11 cellular contexts compared by ENCODE assay signal in genomic region chr4:185773419-185773818, GRCh38. TPM values are rescaled to one million over a fixed set of nuclear protein-coding genes. Genes with fewer than 3 reads are reported as not detected.
DNase-seq lines count a peak whose midpoint lies in the region; ATAC-seq and TF ChIP-seq lines count a peak whose summit lies in the region.
"Had no signal": no experiment of that assay in that cellular context is flagged by ENCODE, and none has a peak within 500 bp of the region (broad histone marks: within the 10 kb centered on the region; RNA-seq: fewer than 3 reads in every experiment).

No MANE protein-coding gene starts in this region.

- H3K4me3 ChIP-seq in astrocyte of the cerebellum (ENCODE audit: low read depth, low read length), result peak overlapping the region; percentile 7
- H3K4me3 ChIP-seq in right atrium auricular region, result peak overlapping the region in 1 of 2 donors; percentile 40
- peak overlapping the region; percentile 69 for H3K4me3 ChIP-seq in osteoblast (ENCODE audit: insufficient read depth, low read length)
- no peak overlapping the region for H3K4me3 ChIP-seq in uterus
- H3K4me3 ChIP-seq in testis, result no peak overlapping the region

- H3K4me1 ChIP-seq in right atrium auricular region (peaks cover 0 to 24% of the 10 kb centered on the region in 2 donors), osteoblast (ENCODE audit: insufficient read depth, low read length) (peaks cover 45% of the 10 kb centered on the region), uterus (no peaks in the 10 kb centered on the region), testis (no peaks in the 10 kb centered on the region)

- H3K27ac ChIP-seq in right atrium auricular region, result peak overlapping the region; percentile 78 to 81
- peak overlapping the region; percentile 86 for H3K27ac ChIP-seq in osteoblast (ENCODE audit: low read depth, low read length)
- peak overlapping the region; percentile 48 to 55 for H3K27ac ChIP-seq in uterus
- peak overlapping the region in 1 of 2 donors; percentile 5 for H3K27ac ChIP-seq in testis

- TF ChIP-seq CTCF in astrocyte of the cerebellum (IDR thresholded peaks at IDR 0.05; ENCODE audit: low read depth, low read length, missing control alignments), result no peak
- no peak for TF ChIP-seq CTCF in right atrium auricular region (IDR thresholded peaks at IDR 0.05)
- TF ChIP-seq CTCF in osteoblast (IDR thresholded peaks at IDR 0.05; ENCODE audit: extremely low read depth, low read depth, low read length), result no peak
- no peak for TF ChIP-seq CTCF in uterus (IDR thresholded peaks at IDR 0.05)
- TF ChIP-seq CTCF in testis (IDR thresholded peaks at IDR 0.05), result no peak

- in situ Hi-C loops in astrocyte of the cerebellum (cut with HindIII; ENCODE audit: low sequenced_read_pairs), result no loop called here

- peak overlapping the region; percentile 84 for H3K4me2 ChIP-seq in osteoblast (ENCODE audit: insufficient read depth, low read length)

- WGBS in testis, 2 donors, result 40 to 50% methylated on average over 11 of the region's 11 CpGs

- H3K36me3 ChIP-seq in right atrium auricular region (no peaks in the 10 kb centered on the region), osteoblast (ENCODE audit: insufficient read depth, low read length) (no peaks in the 10 kb centered on the region), uterus (no peaks in the 10 kb centered on the region), testis (ENCODE audit: low read depth, missing control alignments) (no peaks in the 10 kb centered on the region)

- H3K9me3 ChIP-seq in right atrium auricular region (no peaks in the 10 kb centered on the region), osteoblast (ENCODE audit: low read depth, low read length) (no peaks in the 10 kb centered on the region), uterus (no peaks in the 10 kb centered on the region), testis (no peaks in the 10 kb centered on the region)

- intact Hi-C loops in uterus (cut with DNase I; ENCODE audit: low total_unique reads) (no loop called here), testis (cut with DNase I; ENCODE audit: low total_unique reads) (no loop called here)

- TF ChIP-seq POLR2A in uterus (IDR thresholded peaks at IDR 0.05) (peak in 1 of 2 donors; percentile 50), testis (IDR thresholded peaks at IDR 0.05) (no peak)

- no peak for DNase-seq in astrocyte of the cerebellum (ENCODE audit: low read depth)
- no peak for DNase-seq in right atrium auricular region (ENCODE audit: low spot score)
- DNase-seq in osteoblast (ENCODE audit: insufficient read length, low spot score, missing footprints), result no peak
- DNase-seq in uterus, result peak; percentile 20 to 39
- DNase-seq in cerebellar nuclear complex (lab: John Stamatoyannopoulos, UW), result no peak
- no peak for DNase-seq in testis
- DNase-seq: amygdala, DND-41, NCI-H524, T-helper 17 cell had no signal

- H3K79me2 ChIP-seq in osteoblast (ENCODE audit: insufficient read depth, low read length), result peaks cover 24% of the 10 kb centered on the region

- no peak for ATAC-seq in HG02610 (IDR thresholded peaks at IDR 0.05; ENCODE audit: unreplicated experiment)
- ATAC-seq: T-helper 17 cell had no signal

- H4K20me1 ChIP-seq in osteoblast (ENCODE audit: insufficient read depth, low read length), result no peaks in the 10 kb centered on the region

- H3K27me3 ChIP-seq in right atrium auricular region (no peaks in the 10 kb centered on the region), osteoblast (ENCODE audit: insufficient read depth, low read length) (no peaks in the 10 kb centered on the region), uterus (no peaks in the 10 kb centered on the region), testis (no peaks in the 10 kb centered on the region)

- peak overlapping the region; percentile 71 for H2AFZ ChIP-seq in osteoblast (ENCODE audit: low read length)

RNA-seq across cellular contexts. Expression of gene SORBS2, which starts 38.6 kb away (rescaled TPM):
- total RNA-seq in right atrium auricular region (100 to 1,000 TPM; 530 to 741 TPM), osteoblast (50.7 and 85.0 TPM in 2 replicates), uterus (100 to 1,000 TPM in 1 of 4 donors, 10 to 100 TPM in 3; 21.5 to 118 (median 29.5) TPM), testis (10 to 100 TPM; 20.2 to 47.7 TPM)
- 26.0 TPM for polyA plus RNA-seq in testis (ENCODE audit: insufficient read depth, low read depth, low replicate concordance)

Comparison
In these comparisons a context has a peak if more than half of its experiments do, and no peak if none do; other contexts are left out.
1. DNase-seq: peak in uterus (2 of 2); none in astrocyte of the cerebellum (single experiment), right atrium auricular region (single experiment), osteoblast (single experiment), cerebellar nuclear complex (0 of 2) and testis (single experiment).
2. H3K4me3 ChIP-seq: peak in astrocyte of the cerebellum (single experiment) and osteoblast (single experiment); none in uterus (0 of 2) and testis (0 of 2).